In genomic region chr1:1777950-1778826, GRCh38 we compare ENCODE assay signal across 8 cellular contexts. TPM values are rescaled to one million over a fixed set of nuclear protein-coding genes. Genes with fewer than 3 reads are reported as not detected.
A peak's percentile ranks its signal among the peaks of the same experiment; 100 is the strongest.
DNase-seq lines count a peak whose midpoint lies in the region; ATAC-seq, FAIRE-seq and TF ChIP-seq lines count a peak whose summit lies in the region.

A gene with protein sequence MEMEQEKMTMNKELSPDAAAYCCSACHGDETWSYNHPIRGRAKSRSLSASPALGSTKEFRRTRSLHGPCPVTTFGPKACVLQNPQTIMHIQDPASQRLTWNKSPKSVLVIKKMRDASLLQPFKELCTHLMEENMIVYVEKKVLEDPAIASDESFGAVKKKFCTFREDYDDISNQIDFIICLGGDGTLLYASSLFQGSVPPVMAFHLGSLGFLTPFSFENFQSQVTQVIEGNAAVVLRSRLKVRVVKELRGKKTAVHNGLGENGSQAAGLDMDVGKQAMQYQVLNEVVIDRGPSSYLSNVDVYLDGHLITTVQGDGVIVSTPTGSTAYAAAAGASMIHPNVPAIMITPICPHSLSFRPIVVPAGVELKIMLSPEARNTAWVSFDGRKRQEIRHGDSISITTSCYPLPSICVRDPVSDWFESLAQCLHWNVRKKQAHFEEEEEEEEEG (minus strand): TSS chr1:1778470. CDS start chr1:1765406, 13,064 bp downstream.

- in situ Hi-C loops in HepG2 (cut with HindIII; ENCODE audit: extremely low pct_ligation_motif_present, low pct_unique_long_range_greater_than_20kb), result no loop called here

- TF ChIP-seq RAD21 in HepG2 (CRISPR knock-in tag; IDR thresholded peaks at IDR 0.05), result peak; percentile 43

- H3K27ac Mint-ChIP-seq in activated CD4-positive, alpha-beta T cell treated with anti-CD3 and anti-CD28 coated beads for 36 hours, result peak within 1 kb of the TSS; percentile 83

- CTCF ChIA-PET in activated CD4-positive, alpha-beta T cell treated with anti-CD3 and anti-CD28 coated beads for 36 hours (lab: Charles Lee), result interaction anchor here (1.4 kb wide), 1 partner anchor 128 kb away, joined by 4 read pairs; no protein-coding TSS in a partner anchor
- CTCF ChIA-PET in HepG2 (lab: Yijun Ruan, JAX; ENCODE audit: low intra/inter-chr PET ratio, low total read pairs), result no interaction called here

- intact Hi-C loops in activated CD4-positive, alpha-beta T cell treated with anti-CD3 and anti-CD28 coated beads for 36 hours (cut with DNase I, micrococcal nuclease), result loop anchor here in 1 of 2 experiments (1.0 kb wide), 3 partner anchors 113 to 272 kb away; partner anchors contain the start of genes GNB1 and PRKCZ
- intact Hi-C loops in HepG2 (cut with micrococcal nuclease; ENCODE audit: unreplicated experiment), result loop anchor here (5.0 kb wide), 1 partner anchor 129 kb away; no protein-coding TSS in a partner anchor

- peak; percentile 33 for ATAC-seq in HG02610 (IDR thresholded peaks at IDR 0.05; ENCODE audit: unreplicated experiment)
- ATAC-seq in activated CD4-positive, alpha-beta T cell treated with anti-CD3 and anti-CD28 coated beads for 36 hours, result peak; percentile 42
- ATAC-seq in HepG2, result peak; percentile 9

- no peaks in the 10 kb centered on the region; a peak in 1 of 5 replicates for H3K36me3 ChIP-seq in HepG2 (replicated peaks in 1 of 2; ENCODE audit: control insufficient read depth in 1 of 2, insufficient read depth in 2 of 2, low read length in 2 of 2)

- peak in 1 of 2 experiments; percentile 1; a peak in 1 of 4 replicates for TF ChIP-seq POLR2A in HepG2 (IDR thresholded peaks at IDR 0.05; ENCODE audit: insufficient read depth in 1 of 2, low read depth in 2 of 2, low read length in 2 of 2)

- peaks cover 6% of the 10 kb centered on the region for H3K36me3 Mint-ChIP-seq in activated CD4-positive, alpha-beta T cell treated with anti-CD3 and anti-CD28 coated beads for 36 hours (ENCODE audit: low read depth)

- H3K9me3 Mint-ChIP-seq in activated CD4-positive, alpha-beta T cell treated with anti-CD3 and anti-CD28 coated beads for 36 hours (ENCODE audit: low read depth), result no peaks in the 10 kb centered on the region

- peak within 1 kb of the TSS; percentile 96 for H3K9ac ChIP-seq in HepG2 (ENCODE audit: insufficient read depth, low read depth, low read length)

- no peaks in the 10 kb centered on the region for H3K27me3 Mint-ChIP-seq in activated CD4-positive, alpha-beta T cell treated with anti-CD3 and anti-CD28 coated beads for 36 hours

- H3K79me2 ChIP-seq in HepG2 (ENCODE audit: insufficient read depth, low read length), result peaks cover 42% of the 10 kb centered on the region

- H4K20me1 ChIP-seq in HepG2 (ENCODE audit: insufficient read depth, low read length), result peaks cover 7% of the 10 kb centered on the region

- H3K4me3 Mint-ChIP-seq in activated CD4-positive, alpha-beta T cell treated with anti-CD3 and anti-CD28 coated beads for 36 hours, result peak within 1 kb of the TSS; percentile 78

- TF ChIP-seq EP300 in HepG2 (IDR thresholded peaks at IDR 0.05; ENCODE audit: low read depth in 2 of 2, low read length in 2 of 2), result no peak
- no peak for TF ChIP-seq EP300 in HepG2 (CRISPR knock-in tag; IDR thresholded peaks at IDR 0.05; ENCODE audit: borderline replicate concordance)

- H3K9me3 ChIP-seq in HepG2 (ENCODE audit: low read length), result no peaks in the 10 kb centered on the region

- WGBS in HepG2 (ENCODE audit: low lambda C conversion rate), result 0% methylated on average over 7 of the region's 123 CpGs

- POLR2A ChIA-PET in activated CD4-positive, alpha-beta T cell treated with anti-CD3 and anti-CD28 coated beads for 36 hours (lab: Charles Lee), result interaction anchor here (0.6 kb wide), 1 partner anchor 147 kb away, joined by 3 read pairs; no protein-coding TSS in a partner anchor
- POLR2A ChIA-PET in HepG2 (lab: Yijun Ruan, JAX), result interaction anchor here (1.5 to 2.5 kb wide), 4 partner anchors 10 to 141 kb away, joined by 3 to 22 read pairs (median 14); no protein-coding TSS in a partner anchor

- no peak within 1 kb of the TSS for H2AFZ ChIP-seq in HepG2 (ENCODE audit: low read length)

- TF ChIP-seq CTCF in coronary artery (IDR thresholded peaks at IDR 0.05) (no peak), HepG2 (CRISPR knock-in tag; IDR thresholded peaks at IDR 0.05) (0 out of 2 replicates have a peak, but pooled peaks have one; percentile 12)

- FAIRE-seq in HepG2 (lab: Jason Lieb, UNC), result no peak

- H3K4me2 ChIP-seq in HepG2 (ENCODE audit: low read depth, low read length), result peak within 1 kb of the TSS; percentile 93

- peaks cover 72% of the 10 kb centered on the region for H3K4me1 ChIP-seq in HepG2 (ENCODE audit: insufficient read depth, low read length)

- peaks cover 62% of the 10 kb centered on the region for H3K4me1 Mint-ChIP-seq in activated CD4-positive, alpha-beta T cell treated with anti-CD3 and anti-CD28 coated beads for 36 hours

- DNase-seq in NCI-H187 (lab: John Stamatoyannopoulos, UW), result peak; percentile 31 to 62
- no peak for DNase-seq in NCI-H187 treated with DMSO at 0.1 percent for 48 hours (lab: John Stamatoyannopoulos, UW)
- DNase-seq in NCI-H1930 (lab: John Stamatoyannopoulos, UW), result peak; percentile 61 to 78
- DNase-seq in activated CD4-positive, alpha-beta T cell treated with anti-CD3 and anti-CD28 coated beads for 36 hours, result peak; percentile 77
- no peak for DNase-seq in coronary artery (ENCODE audit: low spot score)
- no peak for DNase-seq in HepG2 (ENCODE audit: low spot score)
- peak; percentile 66 for DNase-seq in stimulated activated CD4-positive, alpha-beta T cell treated with anti-CD3 and anti-CD28 coated beads, Interleukin-2, amount 100 ng/mL, for 4 hours (ENCODE audit: low read depth)

- H3K27ac ChIP-seq in coronary artery (peak within 1 kb of the TSS; percentile 78 to 93), HepG2 (ENCODE audit: extremely low read length, insufficient read depth, low read length) (peak within 1 kb of the TSS; percentile 90)

- H3K4me3 ChIP-seq in coronary artery (peak within 1 kb of the TSS; percentile 80), HepG2 (replicated peaks in 1 of 3; ENCODE audit: insufficient read depth in 1 of 3, low read depth in 2 of 3, low read length in 3 of 3) (peak within 1 kb of the TSS; percentile 71 to 95 (median 92))

- no peaks in the 10 kb centered on the region for H3K27me3 ChIP-seq in HepG2 (ENCODE audit: control insufficient read depth in 1 of 2, insufficient read depth in 2 of 2, low read length in 2 of 2)

- no TSS peak for BruUV-seq in HepG2 (replicated peaks; lab: Mats Ljungman, UMichigan)

TF ChIP-seq in HepG2, 621 proteins besides CTCF, POLR2A, EP300 and RAD21 (continues in another document):
- no peak for TF ChIP-seq SRSF9 (IDR thresholded peaks at IDR 0.05; ENCODE audit: borderline replicate concordance, insufficient read depth, low read depth, low read length, poor library complexity, severe bottlenecking)
- no peak for TF ChIP-seq PLRG1 (conservative IDR thresholded peaks at IDR 0.05)
- no peak for TF ChIP-seq PCBP1 (IDR thresholded peaks at IDR 0.05; ENCODE audit: borderline replicate concordance, low read depth, low read length)
- TF ChIP-seq, protein P1, sequence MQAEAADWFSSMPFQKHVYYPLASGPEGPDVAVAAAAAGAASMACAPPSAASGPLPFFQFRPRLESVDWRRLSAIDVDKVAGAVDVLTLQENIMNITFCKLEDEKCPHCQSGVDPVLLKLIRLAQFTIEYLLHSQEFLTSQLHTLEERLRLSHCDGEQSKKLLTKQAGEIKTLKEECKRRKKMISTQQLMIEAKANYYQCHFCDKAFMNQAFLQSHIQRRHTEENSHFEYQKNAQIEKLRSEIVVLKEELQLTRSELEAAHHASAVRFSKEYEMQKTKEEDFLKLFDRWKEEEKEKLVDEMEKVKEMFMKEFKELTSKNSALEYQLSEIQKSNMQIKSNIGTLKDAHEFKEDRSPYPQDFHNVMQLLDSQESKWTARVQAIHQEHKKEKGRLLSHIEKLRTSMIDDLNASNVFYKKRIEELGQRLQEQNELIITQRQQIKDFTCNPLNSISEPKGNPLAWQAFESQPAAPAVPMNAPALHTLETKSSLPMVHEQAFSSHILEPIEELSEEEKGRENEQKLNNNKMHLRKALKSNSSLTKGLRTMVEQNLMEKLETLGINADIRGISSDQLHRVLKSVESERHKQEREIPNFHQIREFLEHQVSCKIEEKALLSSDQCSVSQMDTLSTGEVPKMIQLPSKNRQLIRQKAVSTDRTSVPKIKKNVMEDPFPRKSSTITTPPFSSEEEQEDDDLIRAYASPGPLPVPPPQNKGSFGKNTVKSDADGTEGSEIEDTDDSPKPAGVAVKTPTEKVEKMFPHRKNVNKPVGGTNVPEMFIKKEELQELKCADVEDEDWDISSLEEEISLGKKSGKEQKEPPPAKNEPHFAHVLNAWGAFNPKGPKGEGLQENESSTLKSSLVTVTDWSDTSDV (CRISPR knock-in tag; IDR thresholded peaks at IDR 0.05), result 0 out of 2 replicates have a peak, but pooled peaks have one; percentile 31
- 0 out of 2 replicates have a peak, but pooled peaks have one; percentile 7 for TF ChIP-seq MTF2 (CRISPR knock-in tag; IDR thresholded peaks at IDR 0.05; ENCODE audit: borderline replicate concordance)
- TF ChIP-seq ZMYM4 (CRISPR knock-in tag; IDR thresholded peaks at IDR 0.05), result no peak

RNA-seq across cellular contexts. Expression of the gene that starts here (rescaled TPM):
- 10 to 100 TPM; 53.1 to 56.2 TPM for total RNA-seq in activated CD4-positive, alpha-beta T cell treated with anti-CD3 and anti-CD28 coated beads for 36 hours
- total RNA-seq in HepG2 (2016; rRNA removed; fragmentation: Illumina TruSeq; extraction: Trizol), result 47.6 and 60.1 TPM in 2 replicates
- 29.8 and 30.8 TPM in 2 replicates for total RNA-seq in HepG2 (2016; cell fraction: cytosol; rRNA removed; fragmentation: Illumina TruSeq; extraction: Trizol; ENCODE audit: low read depth)
- total RNA-seq in HepG2 (2016; cell fraction: insoluble cytoplasmic fraction; rRNA removed; fragmentation: Illumina TruSeq; extraction: Trizol), result 38.7 and 62.4 TPM in 2 replicates
- total RNA-seq in HepG2 (2016; cell fraction: membrane; rRNA removed; fragmentation: Illumina TruSeq; extraction: Trizol), result 61.8 and 69.8 TPM in 2 replicates
- total RNA-seq in HepG2 (2016; cell fraction: nucleus; rRNA removed; fragmentation: Illumina TruSeq; extraction: Trizol), result 56.0 and 58.2 TPM in 2 replicates
- polyA plus RNA-seq in HepG2 (2011; rRNA removed), result 56.6 and 74.9 TPM in 2 replicates
- 44.7 and 49.3 TPM in 2 replicates for polyA plus RNA-seq in HepG2 (2011; cell fraction: cytosol; rRNA removed)
- 195 and 220 TPM in 2 replicates for polyA plus RNA-seq in HepG2 (2011; cell fraction: nucleus; rRNA removed)
- 34.7 and 51.8 TPM in 2 replicates for polyA plus RNA-seq in HepG2 (2012)
- polyA plus RNA-seq in HepG2 (2016; cell fraction: cytosol; fragmentation: Illumina TruSeq; extraction: Trizol; ENCODE audit: low read depth), result 30.4 and 32.6 TPM in 2 replicates
- 44.6 and 56.1 TPM in 2 replicates for polyA plus RNA-seq in HepG2 (2016; cell fraction: insoluble cytoplasmic fraction; fragmentation: Illumina TruSeq; extraction: Trizol; ENCODE audit: low read depth)
- 62.4 and 63.0 TPM in 2 replicates for polyA plus RNA-seq in HepG2 (2016; cell fraction: membrane; fragmentation: Illumina TruSeq; extraction: Trizol; ENCODE audit: low read depth)
- 149 and 161 TPM in 2 replicates for polyA plus RNA-seq in HepG2 (2016; cell fraction: nucleus; fragmentation: Illumina TruSeq; extraction: Trizol; ENCODE audit: insufficient read depth, low read depth)
- polyA minus RNA-seq in HepG2 (2011; rRNA and poly(A)+ RNA removed; ENCODE audit: low replicate concordance), result 59.5 and 61.8 TPM in 2 replicates
- 27.9 and 28.0 TPM in 2 replicates for polyA minus RNA-seq in HepG2 (2011; cell fraction: cytosol; rRNA and poly(A)+ RNA removed)
- polyA minus RNA-seq in HepG2 (2011; cell fraction: nucleus; rRNA and poly(A)+ RNA removed), result 37.6 and 42.4 TPM in 2 replicates

Comparison
In these comparisons a context has a peak if more than half of its experiments do, and no peak if none do; other contexts are left out.
1. DNase-seq: peak in NCI-H187 (2 of 2), NCI-H1930 (2 of 2), activated CD4-positive, alpha-beta T cell treated with anti-CD3 and anti-CD28 coated beads for 36 hours (single experiment) and stimulated activated CD4-positive, alpha-beta T cell treated with anti-CD3 and anti-CD28 coated beads, Interleukin-2, amount 100 ng/mL, for 4 hours (single experiment); none in NCI-H187 treated with DMSO at 0.1 percent for 48 hours (single experiment), coronary artery (single experiment) and HepG2 (single experiment).
2. Peak in every context shown above with its lines, with median percentiles within 50 percentile points of each other: ATAC-seq.